8 cellular contexts compared by ENCODE assay signal in the genomic region with DNA sequence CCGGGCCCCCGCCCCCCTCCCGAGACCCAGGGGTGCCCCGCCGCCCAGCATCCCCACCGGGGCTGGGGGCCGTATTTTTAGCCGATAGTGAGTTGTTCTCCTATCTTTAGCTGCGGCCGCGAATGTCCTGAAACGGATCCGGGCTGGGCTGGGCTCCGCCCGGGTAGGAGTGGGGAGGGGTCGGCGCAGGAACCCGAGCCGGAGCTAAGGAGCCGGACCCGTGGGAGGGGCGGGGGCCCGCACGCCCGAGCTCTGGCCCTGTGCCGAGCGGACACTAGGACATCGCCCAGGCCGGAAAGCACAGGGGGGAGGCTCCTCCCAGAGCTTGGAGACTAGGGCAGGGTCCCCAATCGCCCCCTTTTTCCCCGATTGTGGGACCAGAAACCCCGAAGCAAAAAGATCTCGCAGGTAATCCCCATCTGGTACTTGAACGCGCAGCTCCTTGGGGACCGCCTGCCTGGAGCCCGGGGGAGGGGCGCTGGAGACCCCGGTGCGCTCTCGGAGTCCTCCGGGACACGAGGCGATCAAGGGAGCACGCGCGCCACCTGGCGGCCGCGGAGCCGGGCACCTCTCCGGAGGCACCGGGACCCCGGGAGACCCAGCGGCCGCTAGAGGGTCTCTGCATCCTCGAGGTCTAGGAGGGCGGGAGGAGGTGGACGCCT. TPM values are rescaled to one million over a fixed set of nuclear protein-coding genes. Genes with fewer than 3 reads are reported as not detected.
DNase-seq lines count a peak whose midpoint lies in the region; ATAC-seq, FAIRE-seq and TF ChIP-seq lines count a peak whose summit lies in the region.

No MANE protein-coding gene starts in this region.

- H3K4me3 ChIP-seq in kidney (ENCODE audit: low read length in 2 of 2) = peak overlapping the region; percentile 68 to 80

- no peak for FAIRE-seq in kidney (lab: Jason Lieb, UNC)

- H3K4me1 Mint-ChIP-seq in central memory CD8-positive, alpha-beta T cell = peaks cover 5% of the 10 kb centered on the region

- peaks cover 11% of the 10 kb centered on the region for H3K27me3 Mint-ChIP-seq in central memory CD8-positive, alpha-beta T cell

- H3K36me3 Mint-ChIP-seq in central memory CD8-positive, alpha-beta T cell (ENCODE audit: insufficient read depth) = no peaks in the 10 kb centered on the region

- DNase-seq in COLO668 (lab: John Stamatoyannopoulos, UW; ENCODE audit: unreplicated experiment) = peak; percentile 73
- peak; percentile 84 for DNase-seq in HEK293T (ENCODE audit: extremely low spot score)
- DNase-seq in NCI-H2227 treated with DMSO at 0.1 percent for 48 hours (lab: John Stamatoyannopoulos, UW) = peak; percentile 63
- DNase-seq in activated CD4-positive, alpha-beta T cell treated with anti-CD3 and anti-CD28 coated beads for 1 hour = peak; percentile 71
- peak; percentile 49 to 67 for DNase-seq in central memory CD8-positive, alpha-beta T cell (ENCODE audit: low spot score in 2 of 2)
- peak; percentile 92 for DNase-seq in kidney
- DNase-seq in stimulated activated CD4-positive, alpha-beta T cell treated with anti-CD3 and anti-CD28 coated beads, Interleukin-15, amount 100 ng/mL, for 48 hours (ENCODE audit: low read depth in 2 of 2) = peak; percentile 55 to 75

- CTCF ChIA-PET in HEK293T (lab: Yijun Ruan, JAX) = interaction anchor here (0.6 to 3.8 kb wide), 23 partner anchors 9 to 512 kb away, joined by 3 to 60 read pairs (median 4); a partner anchor contains a TSS

- TF ChIP-seq CTCF in kidney (IDR thresholded peaks at IDR 0.05; ENCODE audit: borderline replicate concordance, extremely low read depth, insufficient read depth) = peak; percentile 75

- intact Hi-C loops in kidney (cut with DNase I) = no loop called here

- no peaks in the 10 kb centered on the region for H3K36me3 ChIP-seq in kidney (ENCODE audit: control insufficient read depth in 1 of 2, insufficient read depth in 2 of 2, low read length in 2 of 2)

- peak overlapping the region; percentile 65 to 75 for H3K9ac ChIP-seq in kidney (ENCODE audit: low read length in 2 of 2)

- no peaks in the 10 kb centered on the region for H3K9me3 ChIP-seq in kidney (ENCODE audit: control insufficient read depth in 1 of 2, low read length in 2 of 2)

- peak overlapping the region; percentile 89 to 93 for H3K27ac ChIP-seq in kidney (ENCODE audit: low read depth in 2 of 2, low read length in 2 of 2)

- H3K4me3 Mint-ChIP-seq in central memory CD8-positive, alpha-beta T cell = peak overlapping the region; percentile 74

- peak; percentile 55 for ATAC-seq in central memory CD8-positive, alpha-beta T cell (replicated peaks; ENCODE audit: extremely low read depth, poor library complexity, severe bottlenecking)
- ATAC-seq in GM18519 (IDR thresholded peaks at IDR 0.05; ENCODE audit: low FRiP score, unreplicated experiment) = no peak

- POLR2A ChIA-PET in HEK293T (lab: Yijun Ruan, JAX) = interaction anchor here (0.6 to 4.3 kb wide), 10 partner anchors 10 to 220 kb away, joined by 3 to 32 read pairs (median 5); a partner anchor contains a TSS

- no peak overlapping the region for H3K27ac Mint-ChIP-seq in central memory CD8-positive, alpha-beta T cell (ENCODE audit: low read depth)

- no peaks in the 10 kb centered on the region for H3K9me3 Mint-ChIP-seq in central memory CD8-positive, alpha-beta T cell

- H3K4me1 ChIP-seq in kidney (ENCODE audit: control insufficient read depth in 1 of 2, insufficient read depth in 1 of 2, low read depth in 1 of 2, low read length in 2 of 2) = peaks cover 19% of the 10 kb centered on the region in 2 donors

TF ChIP-seq in HEK293T, 16 proteins besides CTCF, POLR2A, EP300 and RAD21:
- 0 out of 2 replicates have a peak, but pooled peaks have one; percentile 25 for TF ChIP-seq CTBP1 (IDR thresholded peaks at IDR 0.05; ENCODE audit: borderline replicate concordance)
- no peak for TF ChIP-seq SUZ12 (IDR thresholded peaks at IDR 0.05)
- no peak for TF ChIP-seq LEF1 (IDR thresholded peaks at IDR 0.05; ENCODE audit: borderline replicate concordance)
- peak; percentile 81 for TF ChIP-seq L3MBTL2 (conservative IDR thresholded peaks at IDR 0.05)
- TF ChIP-seq, protein P1, sequence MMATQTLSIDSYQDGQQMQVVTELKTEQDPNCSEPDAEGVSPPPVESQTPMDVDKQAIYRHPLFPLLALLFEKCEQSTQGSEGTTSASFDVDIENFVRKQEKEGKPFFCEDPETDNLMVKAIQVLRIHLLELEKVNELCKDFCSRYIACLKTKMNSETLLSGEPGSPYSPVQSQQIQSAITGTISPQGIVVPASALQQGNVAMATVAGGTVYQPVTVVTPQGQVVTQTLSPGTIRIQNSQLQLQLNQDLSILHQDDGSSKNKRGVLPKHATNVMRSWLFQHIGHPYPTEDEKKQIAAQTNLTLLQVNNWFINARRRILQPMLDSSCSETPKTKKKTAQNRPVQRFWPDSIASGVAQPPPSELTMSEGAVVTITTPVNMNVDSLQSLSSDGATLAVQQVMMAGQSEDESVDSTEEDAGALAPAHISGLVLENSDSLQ (IDR thresholded peaks at IDR 0.05) = no peak
- TF ChIP-seq FOXA1 (IDR thresholded peaks at IDR 0.05) = no peak
- no peak for TF ChIP-seq NFRKB (IDR thresholded peaks at IDR 0.05)
- TF ChIP-seq SP1 (IDR thresholded peaks at IDR 0.05) = no peak
- TF ChIP-seq FOXK2 (IDR thresholded peaks at IDR 0.05) = no peak

RNA-seq across cellular contexts. Expression of a gene that starts 0.7 kb away (rescaled TPM):
- total RNA-seq in kidney = 13.7 TPM
- polyA plus RNA-seq in kidney (ENCODE audit: insufficient read depth, low read depth, low replicate concordance) = 19.4 TPM

RNA-seq across cellular contexts. Expression of a gene that starts 18.3 kb away (rescaled TPM):
- total RNA-seq in kidney = 58.5 TPM
- polyA plus RNA-seq in kidney (ENCODE audit: insufficient read depth, low read depth, low replicate concordance) = 25.9 TPM

RNA-seq across cellular contexts. Expression of a gene that starts 39.2 kb away (rescaled TPM):
- total RNA-seq in kidney = 0.19 TPM
- 0.95 TPM for polyA plus RNA-seq in kidney (ENCODE audit: insufficient read depth, low read depth, low replicate concordance)

RNA-seq across cellular contexts. Expression of a gene that starts 53.6 kb away (rescaled TPM):
- total RNA-seq in kidney = 6.5 TPM
- polyA plus RNA-seq in kidney (ENCODE audit: insufficient read depth, low read depth, low replicate concordance) = 13.6 TPM
